ENCODE assay signal across 24 cellular contexts in genomic region chr20:48378976-48379670, GRCh38.
"Had no signal": no experiment of that assay in that cellular context is flagged by ENCODE, and none has a peak within 500 bp of the region (broad histone marks: within the 10 kb centered on the region; RNA-seq: fewer than 3 reads in every experiment).

No MANE protein-coding gene starts in this region.

- H3K4me3 Mint-ChIP-seq: activated CD8-positive, alpha-beta T cell treated with anti-CD3 and anti-CD28 coated beads for 36 hours; activated naive CD8-positive, alpha-beta T cell treated with anti-CD3 and anti-CD28 coated beads, Interleukin-2, amount 10 ng/mL, durations not matched to agents 7 days and 5 days; activated T-cell treated with anti-CD3 and anti-CD28 coated beads, Interleukin-2, amount 50 U/mL, for 72 hours; T-helper 1 cell treated with Interleukin-12 subunit alpha and Interleukin-12 subunit beta and Interleukin-4 antibody, amounts not matched to agents 30 μg/mL and 1 μg/mL, for 36 hours had no signal

- FAIRE-seq: bronchial epithelial cell had no signal

- H3K27ac Mint-ChIP-seq: activated CD8-positive, alpha-beta T cell treated with anti-CD3 and anti-CD28 coated beads for 36 hours; activated naive CD8-positive, alpha-beta T cell treated with anti-CD3 and anti-CD28 coated beads, Interleukin-2, amount 10 ng/mL, durations not matched to agents 7 days and 5 days; activated T-cell treated with anti-CD3 and anti-CD28 coated beads, Interleukin-2, amount 50 U/mL, for 72 hours; activated T-helper 2 cell treated with anti-CD3 and anti-CD28 coated beads, Interferon-gamma antibody, Interleukin-2, Interleukin-4, amounts not matched to agents 10 μg/mL and 5 μg/mL and 100 μg/mL, durations not matched to agents 14 hours and 24 hours and 36 hours; T-helper 1 cell treated with Interleukin-12 subunit alpha and Interleukin-12 subunit beta and Interleukin-4 antibody, amounts not matched to agents 30 μg/mL and 1 μg/mL, for 36 hours had no signal

- H3K4me1 Mint-ChIP-seq: activated naive CD8-positive, alpha-beta T cell treated with anti-CD3 and anti-CD28 coated beads, Interleukin-2, amount 10 ng/mL, durations not matched to agents 7 days and 5 days had no signal

- H3K9me3 Mint-ChIP-seq: activated CD8-positive, alpha-beta T cell treated with anti-CD3 and anti-CD28 coated beads for 36 hours; activated naive CD8-positive, alpha-beta T cell treated with anti-CD3 and anti-CD28 coated beads, Interleukin-2, amount 10 ng/mL, durations not matched to agents 7 days and 5 days; activated T-cell treated with anti-CD3 and anti-CD28 coated beads, Interleukin-2, amount 50 U/mL, for 72 hours; activated T-helper 2 cell treated with anti-CD3 and anti-CD28 coated beads, Interferon-gamma antibody, Interleukin-2, Interleukin-4, amounts not matched to agents 10 μg/mL and 5 μg/mL and 100 μg/mL, durations not matched to agents 14 hours and 24 hours and 36 hours; T-helper 1 cell treated with Interleukin-12 subunit alpha and Interleukin-12 subunit beta and Interleukin-4 antibody, amounts not matched to agents 30 μg/mL and 1 μg/mL, for 36 hours had no signal

- DNase-seq: activated CD4-positive, alpha-beta T cell treated with anti-CD3 and anti-CD28 coated beads for 4 hours; activated CD8-positive, alpha-beta memory T cell treated with anti-CD3 and anti-CD28 coated beads, Interleukin-2, amount 50 U/mL, for 4 hours; activated CD8-positive, alpha-beta T cell treated with anti-CD3 and anti-CD28 coated beads for 36 hours; activated gamma-delta T cell treated with Interleukin-2 at 50 U/mL for 16 hours; activated naive CD4-positive, alpha-beta T cell treated with anti-CD3 and anti-CD28 coated beads, Interleukin-2, amount 50 U/mL, for 16 hours; activated naive CD8-positive, alpha-beta T cell treated with anti-CD3 and anti-CD28 coated beads, Interleukin-2, amount 10 ng/mL, durations not matched to agents 7 days and 5 days; activated T-cell treated with anti-CD3 and anti-CD28 coated beads, Interleukin-2, amount 50 U/mL, for 72 hours; adrenal gland; anterior cingulate cortex; central memory CD4-positive, alpha-beta T cell; Kasumi-1; NCI-H1048; NCI-H146; NCI-H187 treated with DMSO at 0.1 percent for 48 hours; NCI-H2081 treated with DMSO at 0.1 percent for 48 hours; NCI-H446; NCI-H524; Peyer's patch; SHP77 had no signal

- ATAC-seq: activated CD4-positive, CD25-positive, alpha-beta regulatory T cell treated with anti-CD3 and anti-CD28 coated beads, Interleukin-2, amount 50 U/mL, for 24 hours; activated CD8-positive, alpha-beta T cell treated with anti-CD3 and anti-CD28 coated beads for 36 hours; activated T-cell treated with anti-CD3 and anti-CD28 coated beads, Interleukin-2, amount 50 U/mL, for 72 hours; SK-N-SH treated with all-trans-retinoic acid at 6 μM for 48 hours had no signal

- H3K36me3 Mint-ChIP-seq: activated naive CD8-positive, alpha-beta T cell treated with anti-CD3 and anti-CD28 coated beads, Interleukin-2, amount 10 ng/mL, durations not matched to agents 7 days and 5 days had no signal
